24 cellular contexts compared by ENCODE assay signal in the genomic region with DNA sequence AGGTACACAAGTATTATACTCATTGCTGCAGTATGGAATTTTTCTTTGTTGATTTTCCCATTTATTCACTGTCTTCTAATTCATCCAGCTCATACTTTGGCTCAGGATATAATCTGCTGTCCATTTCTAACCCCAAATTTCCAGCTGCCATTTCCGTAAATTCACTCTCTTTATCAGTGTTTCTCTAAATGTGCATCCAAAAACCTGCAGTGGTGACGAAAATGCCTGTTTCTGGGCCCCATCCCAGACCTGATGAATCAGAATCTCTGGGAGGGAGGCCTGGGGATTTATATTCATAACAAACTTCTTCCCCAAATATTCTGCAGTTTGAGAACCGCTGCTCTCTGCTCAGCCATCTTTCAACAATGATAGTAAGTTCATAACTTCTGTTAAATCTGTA.
"Had no signal": no experiment of that assay in that cellular context is flagged by ENCODE, and none has a peak within 500 bp of the region (broad histone marks: within the 10 kb centered on the region; RNA-seq: fewer than 3 reads in every experiment).

No MANE protein-coding gene starts in this region.

- H2AFZ ChIP-seq: parathyroid adenoma had no signal

- H3K36me3 ChIP-seq: lower lobe of right lung, neutrophil, tibial artery had no signal

- H3K27ac Mint-ChIP-seq: activated naive CD8-positive, alpha-beta T cell; activated T-helper 1 cell treated with anti-CD3 and anti-CD28 coated beads, Interleukin-12 subunit alpha, Interleukin-12 subunit beta, Interleukin-2, Interleukin-4 antibody, amounts not matched to agents 30 ng/mL and 10 ng/mL and 1 ng/mL, durations not matched to agents 14 hours and 24 hours and 36 hours; immature natural killer cell; natural killer cell treated with Interleukin-12 subunit alpha and Interleukin-12 subunit beta and Interleukin-15 and Interleukin-18, amount 100 ng/mL, for 72 hours had no signal

- H3K4me1 Mint-ChIP-seq: immature natural killer cell had no signal

- H3K4me1 ChIP-seq: lower lobe of right lung, parathyroid adenoma had no signal

- ATAC-seq: lower lobe of right lung; natural killer cell treated with Interleukin-12 subunit alpha and Interleukin-12 subunit beta and Interleukin-15 and Interleukin-18, amount 100 ng/mL, for 72 hours had no signal

- H3K27me3 Mint-ChIP-seq: activated naive CD8-positive, alpha-beta T cell; natural killer cell treated with Interleukin-12 subunit alpha and Interleukin-12 subunit beta and Interleukin-15 and Interleukin-18, amount 100 ng/mL, for 72 hours had no signal

- DNase-seq: activated CD4-positive, alpha-beta T cell treated with anti-CD3 and anti-CD28 coated beads, Interleukin-2, amount 50 U/mL, for 48 hours; activated T-cell treated with anti-CD3 and anti-CD28 coated beads for 4 hours; amniotic stem cell; cerebellar nuclear complex; cortex of kidney; erythroblast; immature natural killer cell; kidney glomerular epithelial cell; lower lobe of right lung; stimulated activated CD4-positive, alpha-beta T cell treated with anti-CD3 and anti-CD28 coated beads, Interleukin-12 subunit alpha, Interleukin-12 subunit beta, amount 100 ng/mL, for 4 hours; stimulated activated CD4-positive, alpha-beta T cell treated with anti-CD3 and anti-CD28 coated beads, Interleukin-1b, Interleukin-23, amount 100 ng/mL, for 48 hours; stimulated activated CD8-positive, alpha-beta memory T cell treated with anti-CD3 and anti-CD28 coated beads, Interleukin-4, amount 100 ng/mL, for 48 hours; stimulated activated naive CD4-positive, alpha-beta T cell treated with Interleukin-2 at 50 U/mL for 16 hours; substantia nigra; SW 1271; T-helper 2 cell had no signal

- H3K9me3 ChIP-seq: lower lobe of right lung, neutrophil, tibial artery had no signal

- H3K36me3 Mint-ChIP-seq: activated naive CD8-positive, alpha-beta T cell; immature natural killer cell; natural killer cell treated with Interleukin-12 subunit alpha and Interleukin-12 subunit beta and Interleukin-15 and Interleukin-18, amount 100 ng/mL, for 72 hours had no signal

- H3K4me3 ChIP-seq: lower lobe of right lung, tibial artery had no signal

- H3K4me3 Mint-ChIP-seq: activated naive CD8-positive, alpha-beta T cell; activated T-helper 1 cell treated with anti-CD3 and anti-CD28 coated beads, Interleukin-12 subunit alpha, Interleukin-12 subunit beta, Interleukin-2, Interleukin-4 antibody, amounts not matched to agents 30 ng/mL and 10 ng/mL and 1 ng/mL, durations not matched to agents 14 hours and 24 hours and 36 hours; immature natural killer cell; natural killer cell treated with Interleukin-12 subunit alpha and Interleukin-12 subunit beta and Interleukin-15 and Interleukin-18, amount 100 ng/mL, for 72 hours had no signal

- H3K27me3 ChIP-seq: neutrophil, tibial artery had no signal

- FAIRE-seq: endometrium had no signal

- H3K79me2 ChIP-seq: parathyroid adenoma had no signal

- H3K27ac ChIP-seq: lower lobe of right lung, neutrophil, parathyroid adenoma, VCaP had no signal

- H3K9me3 Mint-ChIP-seq: activated T-helper 1 cell treated with anti-CD3 and anti-CD28 coated beads, Interleukin-12 subunit alpha, Interleukin-12 subunit beta, Interleukin-2, Interleukin-4 antibody, amounts not matched to agents 30 ng/mL and 10 ng/mL and 1 ng/mL, durations not matched to agents 14 hours and 24 hours and 36 hours had no signal

- H3K9ac ChIP-seq: parathyroid adenoma had no signal
